25 cellular contexts compared by ENCODE assay signal in the genomic region with DNA sequence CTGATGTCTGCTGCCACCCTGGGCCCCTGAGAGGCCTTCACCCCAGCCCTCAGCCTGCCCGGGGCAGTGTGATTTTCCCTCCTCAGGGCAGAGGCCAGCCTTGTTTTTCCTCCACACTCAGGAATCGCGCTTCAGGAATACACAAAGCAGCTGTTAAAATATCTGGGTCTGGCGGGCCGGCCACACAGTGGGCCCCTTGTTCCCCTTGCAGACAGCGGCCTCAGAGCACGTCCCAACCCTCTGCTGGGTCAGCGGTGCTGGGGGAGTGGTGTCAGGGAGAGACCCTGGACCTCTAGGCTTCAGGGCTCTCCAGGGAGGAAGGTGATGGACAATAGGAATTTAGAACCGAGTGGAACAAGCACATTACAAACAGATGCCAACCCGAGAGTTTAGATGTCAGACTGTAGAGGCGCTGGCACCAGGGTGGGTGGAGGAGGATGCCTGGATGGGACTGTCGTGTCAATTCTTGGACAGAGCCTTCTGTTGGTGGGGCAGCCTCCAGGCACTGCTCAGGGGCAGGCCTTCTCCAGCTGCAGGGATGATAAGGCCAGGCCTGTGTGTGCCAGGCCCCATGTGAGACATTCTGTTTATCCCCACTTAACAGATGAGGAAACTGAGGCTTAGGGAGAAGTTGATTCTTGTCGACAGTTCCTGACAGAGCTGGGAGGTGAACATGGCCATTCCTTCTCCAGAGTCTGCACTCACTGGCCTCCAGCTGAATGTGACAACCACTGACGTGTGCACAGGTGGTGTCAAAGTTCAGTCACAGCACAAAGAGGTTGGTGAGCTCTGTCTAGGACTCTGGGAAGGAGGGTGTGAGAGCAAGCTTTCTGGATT. TPM values are rescaled to one million over a fixed set of nuclear protein-coding genes. Genes with fewer than 3 reads are reported as not detected.
A peak's percentile ranks its signal among the peaks of the same experiment; 100 is the strongest.
DNase-seq lines count a peak whose midpoint lies in the region; ATAC-seq and TF ChIP-seq lines count a peak whose summit lies in the region.
"Had no signal": no experiment of that assay in that cellular context is flagged by ENCODE, and none has a peak within 500 bp of the region (broad histone marks: within the 10 kb centered on the region; RNA-seq: fewer than 3 reads in every experiment).

No MANE protein-coding gene starts in this region.

- H3K27me3 ChIP-seq in H9 (ENCODE audit: insufficient read depth, low read length), result no peaks in the 10 kb centered on the region
- H3K27me3 ChIP-seq in SJCRH30, result no peaks in the 10 kb centered on the region
- no peaks in the 10 kb centered on the region for H3K27me3 ChIP-seq in osteoblast (ENCODE audit: insufficient read depth, low read length)
- H3K27me3 ChIP-seq in tibial artery, result no peaks in the 10 kb centered on the region
- no peaks in the 10 kb centered on the region for H3K27me3 ChIP-seq in A673 (replicated peaks; ENCODE audit: insufficient read depth, low read depth, low read length, poor library complexity)
- H3K27me3 ChIP-seq: BLaER1 treated with 17β-estradiol and CSF1 and Interleukin-3, amounts not matched to agents 10 nM and 100 nM; upper lobe of right lung had no signal

- BruUV-seq in A673 (replicated peaks; lab: Mats Ljungman, UMichigan), result no TSS peak

- no peak overlapping the region for H2BK12ac ChIP-seq in H9 (ENCODE audit: insufficient read length, low read depth, low read length)

- H4K91ac ChIP-seq in H9 (ENCODE audit: insufficient read length, low read depth, low read length), result no peak overlapping the region

- H3K36me3 ChIP-seq in SJCRH30 (no peaks in the 10 kb centered on the region), osteoblast (ENCODE audit: insufficient read depth, low read length) (no peaks in the 10 kb centered on the region), tibial artery (no peaks in the 10 kb centered on the region), A673 (ENCODE audit: insufficient read depth, low read length, poor library complexity, severe bottlenecking) (no peaks in the 10 kb centered on the region)
- H3K36me3 ChIP-seq: BLaER1 treated with 17β-estradiol and CSF1 and Interleukin-3, amounts not matched to agents 10 nM and 100 nM; HAP-1; neutrophil; upper lobe of right lung had no signal

- H3K4me3 ChIP-seq in SJCRH30 (no peak overlapping the region), osteoblast (ENCODE audit: insufficient read depth, low read length) (no peak overlapping the region), tibial artery (no peak overlapping the region), A673 (ENCODE audit: low read depth, low read length, poor library complexity, severe bottlenecking) (no peak overlapping the region)
- H3K4me3 ChIP-seq: BLaER1 treated with 17β-estradiol and CSF1 and Interleukin-3, amounts not matched to agents 10 nM and 100 nM; HAP-1; psoas muscle; upper lobe of right lung had no signal

- intact Hi-C loops in tibial artery (cut with DNase I; ENCODE audit: low total_unique reads), result no loop called here
- intact Hi-C loops in A673 (cut with micrococcal nuclease; ENCODE audit: unreplicated experiment), result no loop called here

- H2AK5ac ChIP-seq in H9 (ENCODE audit: insufficient read length, low read length), result no peak overlapping the region

- H3K79me1 ChIP-seq in H9 (ENCODE audit: insufficient read depth, low read depth, low read length, poor library complexity, severe bottlenecking), result peaks cover 3% of the 10 kb centered on the region

- no peaks in the 10 kb centered on the region for H3K9me3 ChIP-seq in H9 (ENCODE audit: control insufficient read depth, low read depth, low read length)
- no peaks in the 10 kb centered on the region for H3K9me3 ChIP-seq in SJCRH30 (replicated peaks)
- H3K9me3 ChIP-seq in osteoblast (ENCODE audit: low read depth, low read length), result no peaks in the 10 kb centered on the region
- no peaks in the 10 kb centered on the region for H3K9me3 ChIP-seq in tibial artery
- H3K9me3 ChIP-seq in A673 (ENCODE audit: low read depth, low read length, poor library complexity, severe bottlenecking), result no peaks in the 10 kb centered on the region
- H3K9me3 ChIP-seq: BLaER1 treated with 17β-estradiol and CSF1 and Interleukin-3, amounts not matched to agents 10 nM and 100 nM; HAP-1; neutrophil; psoas muscle; upper lobe of right lung had no signal

- no peaks in the 10 kb centered on the region for H3K9me3 Mint-ChIP-seq in H9
- H3K9me3 Mint-ChIP-seq: activated CD8-positive, alpha-beta T cell treated with anti-CD3 and anti-CD28 coated beads for 36 hours; activated naive CD8-positive, alpha-beta T cell treated with anti-CD3 and anti-CD28 coated beads, Interleukin-2, amount 50 U/mL, for 24 hours had no signal

- H2BK15ac ChIP-seq in H9 (ENCODE audit: low read depth, low read length), result no peak overlapping the region

- H3K14ac ChIP-seq in H9 (ENCODE audit: insufficient read depth, low read length), result no peak overlapping the region; the same call in 1 of the 2 replicates

- DNase-seq in H9, result no peak
- peak; percentile 82 to 88 for DNase-seq in SJCRH30
- no peak for DNase-seq in left lobe of liver (ENCODE audit: low spot score)
- DNase-seq in osteoblast (ENCODE audit: insufficient read length, low spot score, missing footprints), result peak; percentile 73
- no peak for DNase-seq in tibial artery
- no peak for DNase-seq in A673 (ENCODE audit: low spot score)
- DNase-seq: ACHN; activated CD8-positive, alpha-beta T cell treated with anti-CD3 and anti-CD28 coated beads for 36 hours; activated gamma-delta T cell treated with Interleukin-2 at 50 U/mL for 16 hours; activated naive CD8-positive, alpha-beta T cell treated with anti-CD3 and anti-CD28 coated beads, Interleukin-2, amount 50 U/mL, for 24 hours; activated T-cell treated with anti-CD3 and anti-CD28 coated beads for 4 hours; effector CD4-positive, alpha-beta T cell; KG1; NCI-H1436; NCI-H446; NCI-H82; OCI-M1; psoas muscle; upper lobe of right lung had no signal

- peaks cover 37% of the 10 kb centered on the region for H3K4me1 ChIP-seq in H9 (ENCODE audit: insufficient read depth, low read length)
- H3K4me1 ChIP-seq in SJCRH30, result peaks cover 41% of the 10 kb centered on the region
- peaks cover 3% of the 10 kb centered on the region for H3K4me1 ChIP-seq in osteoblast (ENCODE audit: insufficient read depth, low read length)
- H3K4me1 ChIP-seq in tibial artery, result peaks cover 0 to 5% (median 2%) of the 10 kb centered on the region in 4 donors
- peaks cover 34% of the 10 kb centered on the region for H3K4me1 ChIP-seq in A673 (ENCODE audit: insufficient read depth, low read length, poor library complexity, severe bottlenecking)

- WGBS in H9 (ENCODE audit: extremely low coverage, insufficient read length, low lambda C conversion rate), result no CpG with 5 or more reads among the region's 14 CpGs

- no peak overlapping the region for H3K23ac ChIP-seq in H9 (ENCODE audit: insufficient read length, low read depth, low read length)

- H3T11ph ChIP-seq in H9 (ENCODE audit: low read length), result no peak overlapping the region

- H2BK20ac ChIP-seq in H9 (ENCODE audit: low read depth, low read length, poor library complexity, severe bottlenecking), result no peak overlapping the region

- POLR2A ChIA-PET in A673 (lab: Charles Lee; ENCODE audit: low non-redundant PET), result no interaction called here

- H2BK5ac ChIP-seq in H9 (ENCODE audit: insufficient read length, low read length), result no peak overlapping the region

- H3K4me2 ChIP-seq in H9 (ENCODE audit: insufficient read depth, insufficient read length, low read length) (no peak overlapping the region), osteoblast (ENCODE audit: insufficient read depth, low read length) (no peak overlapping the region)
- H3K4me2 ChIP-seq: BLaER1 treated with 17β-estradiol and CSF1 and Interleukin-3, amounts not matched to agents 10 nM and 100 nM had no signal

- H3K4me1 Mint-ChIP-seq in H9, result peaks cover 92 to 97% of the 10 kb centered on the region in 2 experiments

- H3K18ac ChIP-seq in H9 (ENCODE audit: insufficient read length, low read depth, low read length), result no peak overlapping the region

- no peak overlapping the region for H3K27ac ChIP-seq in H9 (ENCODE audit: insufficient read length, low read depth, low read length)
- peak overlapping the region; percentile 69 for H3K27ac ChIP-seq in SJCRH30
- H3K27ac ChIP-seq in osteoblast (ENCODE audit: low read depth, low read length), result no peak overlapping the region
- H3K27ac ChIP-seq in tibial artery, result no peak overlapping the region
- H3K27ac ChIP-seq in A673 (ENCODE audit: low read depth, low read length, poor library complexity, severe bottlenecking), result no peak overlapping the region
- H3K27ac ChIP-seq: BLaER1 treated with 17β-estradiol and CSF1 and Interleukin-3, amounts not matched to agents 10 nM and 100 nM; neutrophil; psoas muscle; upper lobe of right lung had no signal

- H2BK120ac ChIP-seq in H9 (ENCODE audit: low read depth, low read length, poor library complexity, severe bottlenecking), result no peak overlapping the region

- TF ChIP-seq CTCF in H9 (conservative IDR thresholded peaks at IDR 0.05), result no peak
- TF ChIP-seq CTCF in osteoblast (IDR thresholded peaks at IDR 0.05; ENCODE audit: extremely low read depth, low read depth, low read length), result no peak
- no peak for TF ChIP-seq CTCF in tibial artery (IDR thresholded peaks at IDR 0.05)
- no peak for TF ChIP-seq CTCF in A673 (conservative IDR thresholded peaks at IDR 0.05; ENCODE audit: low read depth, low read length)

- no peak overlapping the region for H3K9ac ChIP-seq in H9 (ENCODE audit: extremely low read depth, insufficient read length, low read length)
- H3K9ac ChIP-seq: BLaER1 treated with 17β-estradiol and CSF1 and Interleukin-3, amounts not matched to agents 10 nM and 100 nM had no signal

- no peak overlapping the region for H4K5ac ChIP-seq in H9 (ENCODE audit: insufficient read length, low read depth, low read length)

- no peak overlapping the region for H3K4ac ChIP-seq in H9 (ENCODE audit: low read depth, low read length)

- CTCF ChIA-PET in A673 (lab: Charles Lee), result no interaction called here

- peak overlapping the region; percentile 80 to 92 (median 81); a peak in 6 of 7 replicates for H3K27ac Mint-ChIP-seq in H9
- H3K27ac Mint-ChIP-seq: activated CD8-positive, alpha-beta T cell treated with anti-CD3 and anti-CD28 coated beads for 36 hours; activated naive CD8-positive, alpha-beta T cell treated with anti-CD3 and anti-CD28 coated beads, Interleukin-2, amount 50 U/mL, for 24 hours had no signal

- peaks cover 0 to 7% (median 0%) of the 10 kb centered on the region in 3 experiments; a peak in 4 of 7 replicates for H3K36me3 Mint-ChIP-seq in H9 (ENCODE audit: insufficient read depth in 1 of 3, low read depth in 3 of 3)

- H3K79me2 ChIP-seq in H9 (ENCODE audit: insufficient read depth, low read length) (peaks cover 3% of the 10 kb centered on the region; the same call in 1 of the 2 replicates), osteoblast (ENCODE audit: insufficient read depth, low read length) (peaks cover 82% of the 10 kb centered on the region)

- H3K56ac ChIP-seq in H9 (ENCODE audit: insufficient read length, low read depth, low read length), result no peak overlapping the region

- peak overlapping the region in 1 of 2 experiments; percentile 53; a peak in 1 of 5 replicates for H3K4me3 Mint-ChIP-seq in H9
- H3K4me3 Mint-ChIP-seq: activated CD8-positive, alpha-beta T cell treated with anti-CD3 and anti-CD28 coated beads for 36 hours; activated naive CD8-positive, alpha-beta T cell treated with anti-CD3 and anti-CD28 coated beads, Interleukin-2, amount 50 U/mL, for 24 hours had no signal

- H3K23me2 ChIP-seq in H9 (ENCODE audit: insufficient read length, low read depth, low read length, poor library complexity, severe bottlenecking), result no peaks in the 10 kb centered on the region

- H4K20me1 ChIP-seq in H9 (ENCODE audit: control insufficient read depth, insufficient read depth, insufficient read length), result no peaks in the 10 kb centered on the region
- H4K20me1 ChIP-seq in osteoblast (ENCODE audit: insufficient read depth, low read length), result peaks cover 78% of the 10 kb centered on the region

- no peak overlapping the region for H4K8ac ChIP-seq in H9 (replicated peaks; ENCODE audit: insufficient read length, low read depth, low read length)

- H3K27me3 Mint-ChIP-seq in H9 (ENCODE audit: low read depth), result no peaks in the 10 kb centered on the region; the same call in 1 of the 2 replicates
- H3K27me3 Mint-ChIP-seq: activated CD8-positive, alpha-beta T cell treated with anti-CD3 and anti-CD28 coated beads for 36 hours; activated naive CD8-positive, alpha-beta T cell treated with anti-CD3 and anti-CD28 coated beads, Interleukin-2, amount 50 U/mL, for 24 hours had no signal

- no peak overlapping the region for H2AFZ ChIP-seq in H9 (ENCODE audit: low read length)
- H2AFZ ChIP-seq in osteoblast (ENCODE audit: low read length), result no peak overlapping the region

- ATAC-seq in left lobe of liver (peak; percentile 79), HG02870 (IDR thresholded peaks at IDR 0.05; ENCODE audit: unreplicated experiment) (no peak), HG03175 (IDR thresholded peaks at IDR 0.05; ENCODE audit: unreplicated experiment) (no peak)
- ATAC-seq: activated CD4-positive, CD25-positive, alpha-beta regulatory T cell treated with anti-CD3 and anti-CD28 coated beads, Interleukin-2, amount 50 U/mL, for 24 hours; activated CD8-positive, alpha-beta T cell treated with anti-CD3 and anti-CD28 coated beads for 36 hours; activated naive CD8-positive, alpha-beta T cell treated with anti-CD3 and anti-CD28 coated beads, Interleukin-2, amount 50 U/mL, for 24 hours; psoas muscle; upper lobe of right lung had no signal

RNA-seq across cellular contexts. Expression of gene GLI2, which starts 52.1 kb away (rescaled TPM):
- total RNA-seq in H9 (2021) (56.7 and 59.3 TPM in 2 replicates), left lobe of liver (0.30 TPM), osteoblast (3.8 and 10.1 TPM in 2 replicates), A673 (2021) (8.1 and 10.4 TPM in 2 replicates)
- total RNA-seq in SJCRH30 (2014; rRNA removed; shearing (Covaris generic)), result 13.0 and 18.4 TPM in 2 replicates
- total RNA-seq: activated CD8-positive, alpha-beta T cell treated with anti-CD3 and anti-CD28 coated beads for 36 hours had no signal

Comparison
In these comparisons a context has a peak if more than half of its experiments do, and no peak if none do; other contexts are left out.
1. DNase-seq: peak in SJCRH30 (2 of 2) and osteoblast (single experiment); none in H9 (single experiment), left lobe of liver (single experiment), tibial artery (0 of 2) and A673 (single experiment).